In the genomic region with DNA sequence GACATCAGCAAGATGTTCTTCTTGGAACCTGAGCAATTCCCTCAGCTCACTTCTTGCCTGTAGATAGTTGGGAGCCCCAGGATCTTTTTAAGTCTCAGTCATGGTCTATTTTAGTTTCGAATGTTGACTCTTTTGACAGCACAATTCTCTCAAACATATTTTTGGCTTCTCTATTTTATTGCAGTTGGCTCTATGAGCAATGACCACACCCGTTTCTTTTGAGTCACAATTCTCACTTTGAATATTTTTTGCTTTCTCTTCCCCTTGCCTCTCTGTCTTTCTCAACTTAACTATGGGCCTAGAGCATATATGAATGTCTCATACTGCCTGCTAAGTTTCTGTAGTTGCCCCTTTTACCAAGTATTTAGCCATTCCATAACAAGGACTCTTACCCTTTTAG, we compare ENCODE assay signal across 1 cellular context.
TF ChIP-seq lines count a peak whose summit lies in the region.

No MANE protein-coding gene starts in this region.

TF ChIP-seq in GM12878, 131 proteins besides CTCF, POLR2A, EP300 and RAD21 (continued from another document and continues in another):
- TF ChIP-seq, protein P1, sequence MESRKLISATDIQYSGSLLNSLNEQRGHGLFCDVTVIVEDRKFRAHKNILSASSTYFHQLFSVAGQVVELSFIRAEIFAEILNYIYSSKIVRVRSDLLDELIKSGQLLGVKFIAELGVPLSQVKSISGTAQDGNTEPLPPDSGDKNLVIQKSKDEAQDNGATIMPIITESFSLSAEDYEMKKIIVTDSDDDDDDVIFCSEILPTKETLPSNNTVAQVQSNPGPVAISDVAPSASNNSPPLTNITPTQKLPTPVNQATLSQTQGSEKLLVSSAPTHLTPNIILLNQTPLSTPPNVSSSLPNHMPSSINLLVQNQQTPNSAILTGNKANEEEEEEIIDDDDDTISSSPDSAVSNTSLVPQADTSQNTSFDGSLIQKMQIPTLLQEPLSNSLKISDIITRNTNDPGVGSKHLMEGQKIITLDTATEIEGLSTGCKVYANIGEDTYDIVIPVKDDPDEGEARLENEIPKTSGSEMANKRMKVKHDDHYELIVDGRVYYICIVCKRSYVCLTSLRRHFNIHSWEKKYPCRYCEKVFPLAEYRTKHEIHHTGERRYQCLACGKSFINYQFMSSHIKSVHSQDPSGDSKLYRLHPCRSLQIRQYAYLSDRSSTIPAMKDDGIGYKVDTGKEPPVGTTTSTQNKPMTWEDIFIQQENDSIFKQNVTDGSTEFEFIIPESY (IDR thresholded peaks at IDR 0.05), result no peak
- TF ChIP-seq HDGF (IDR thresholded peaks at IDR 0.05) (no peak), CBX5 (IDR thresholded peaks at IDR 0.05; ENCODE audit: low read depth) (no peak), JUNB (IDR thresholded peaks at IDR 0.05) (peak; percentile 98), KLF5 (IDR thresholded peaks at IDR 0.05; ENCODE audit: partially characterized antibody) (no peak), RFX5 (IDR thresholded peaks at IDR 0.05; ENCODE audit: low read depth, low read length) (no peak), NBN (IDR thresholded peaks at IDR 0.05) (no peak), ZSCAN29 (IDR thresholded peaks at IDR 0.05) (no peak), SIN3A (IDR thresholded peaks at IDR 0.05; ENCODE audit: low read depth, low read length) (no peak), GABPA (IDR thresholded peaks at IDR 0.05; ENCODE audit: low read depth) (0 out of 2 replicates have a peak, but pooled peaks have one; percentile 34), RAD51 (IDR thresholded peaks at IDR 0.05) (no peak), TAF1 (IDR thresholded peaks at IDR 0.05; ENCODE audit: borderline replicate concordance, low read depth, low read length) (no peak), SRF (IDR thresholded peaks at IDR 0.05; ENCODE audit: low read depth in 2 of 2, low read length in 2 of 2) (peak in 1 of 2 experiments; percentile 54; a peak in 1 of 4 replicates), MTA2 (IDR thresholded peaks at IDR 0.05; ENCODE audit: low read depth) (no peak), RUNX3 (IDR thresholded peaks at IDR 0.05; ENCODE audit: low read length) (peak; percentile 82), ETV6 (conservative IDR thresholded peaks at IDR 0.05 in 1 of 2, IDR thresholded peaks at IDR 0.05 in 1 of 2; ENCODE audit: borderline replicate concordance in 1 of 2, low read depth in 1 of 2) (no peak; a peak in 1 of 4 replicates), MYC (IDR thresholded peaks at IDR 0.05; ENCODE audit: insufficient read depth, insufficient read length, insufficient replicate concordance, low read length, severe bottlenecking) (no peak), GATAD2B (conservative IDR thresholded peaks at IDR 0.05; ENCODE audit: low read depth) (no peak), STAT1 (conservative IDR thresholded peaks at IDR 0.05) (no peak), IRF4 (IDR thresholded peaks at IDR 0.05; ENCODE audit: low read depth, low read length) (0 out of 2 replicates have a peak, but pooled peaks have one; percentile 45), SUPT20H (IDR thresholded peaks at IDR 0.05; ENCODE audit: borderline replicate concordance, control insufficient read depth, low read depth, low read length) (no peak)
- TF ChIP-seq, protein P2, sequence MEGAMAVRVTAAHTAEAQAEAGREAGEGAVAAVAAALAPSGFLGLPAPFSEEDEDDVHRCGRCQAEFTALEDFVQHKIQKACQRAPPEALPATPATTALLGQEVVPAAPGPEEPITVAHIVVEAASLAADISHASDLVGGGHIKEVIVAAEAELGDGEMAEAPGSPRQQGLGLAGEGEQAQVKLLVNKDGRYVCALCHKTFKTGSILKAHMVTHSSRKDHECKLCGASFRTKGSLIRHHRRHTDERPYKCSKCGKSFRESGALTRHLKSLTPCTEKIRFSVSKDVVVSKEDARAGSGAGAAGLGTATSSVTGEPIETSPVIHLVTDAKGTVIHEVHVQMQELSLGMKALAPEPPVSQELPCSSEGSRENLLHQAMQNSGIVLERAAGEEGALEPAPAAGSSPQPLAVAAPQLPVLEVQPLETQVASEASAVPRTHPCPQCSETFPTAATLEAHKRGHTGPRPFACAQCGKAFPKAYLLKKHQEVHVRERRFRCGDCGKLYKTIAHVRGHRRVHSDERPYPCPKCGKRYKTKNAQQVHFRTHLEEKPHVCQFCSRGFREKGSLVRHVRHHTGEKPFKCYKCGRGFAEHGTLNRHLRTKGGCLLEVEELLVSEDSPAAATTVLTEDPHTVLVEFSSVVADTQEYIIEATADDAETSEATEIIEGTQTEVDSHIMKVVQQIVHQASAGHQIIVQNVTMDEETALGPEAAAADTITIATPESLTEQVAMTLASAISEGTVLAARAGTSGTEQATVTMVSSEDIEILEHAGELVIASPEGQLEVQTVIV (IDR thresholded peaks at IDR 0.05; ENCODE audit: borderline replicate concordance, partially characterized antibody), result no peak
- TF ChIP-seq, protein P3, sequence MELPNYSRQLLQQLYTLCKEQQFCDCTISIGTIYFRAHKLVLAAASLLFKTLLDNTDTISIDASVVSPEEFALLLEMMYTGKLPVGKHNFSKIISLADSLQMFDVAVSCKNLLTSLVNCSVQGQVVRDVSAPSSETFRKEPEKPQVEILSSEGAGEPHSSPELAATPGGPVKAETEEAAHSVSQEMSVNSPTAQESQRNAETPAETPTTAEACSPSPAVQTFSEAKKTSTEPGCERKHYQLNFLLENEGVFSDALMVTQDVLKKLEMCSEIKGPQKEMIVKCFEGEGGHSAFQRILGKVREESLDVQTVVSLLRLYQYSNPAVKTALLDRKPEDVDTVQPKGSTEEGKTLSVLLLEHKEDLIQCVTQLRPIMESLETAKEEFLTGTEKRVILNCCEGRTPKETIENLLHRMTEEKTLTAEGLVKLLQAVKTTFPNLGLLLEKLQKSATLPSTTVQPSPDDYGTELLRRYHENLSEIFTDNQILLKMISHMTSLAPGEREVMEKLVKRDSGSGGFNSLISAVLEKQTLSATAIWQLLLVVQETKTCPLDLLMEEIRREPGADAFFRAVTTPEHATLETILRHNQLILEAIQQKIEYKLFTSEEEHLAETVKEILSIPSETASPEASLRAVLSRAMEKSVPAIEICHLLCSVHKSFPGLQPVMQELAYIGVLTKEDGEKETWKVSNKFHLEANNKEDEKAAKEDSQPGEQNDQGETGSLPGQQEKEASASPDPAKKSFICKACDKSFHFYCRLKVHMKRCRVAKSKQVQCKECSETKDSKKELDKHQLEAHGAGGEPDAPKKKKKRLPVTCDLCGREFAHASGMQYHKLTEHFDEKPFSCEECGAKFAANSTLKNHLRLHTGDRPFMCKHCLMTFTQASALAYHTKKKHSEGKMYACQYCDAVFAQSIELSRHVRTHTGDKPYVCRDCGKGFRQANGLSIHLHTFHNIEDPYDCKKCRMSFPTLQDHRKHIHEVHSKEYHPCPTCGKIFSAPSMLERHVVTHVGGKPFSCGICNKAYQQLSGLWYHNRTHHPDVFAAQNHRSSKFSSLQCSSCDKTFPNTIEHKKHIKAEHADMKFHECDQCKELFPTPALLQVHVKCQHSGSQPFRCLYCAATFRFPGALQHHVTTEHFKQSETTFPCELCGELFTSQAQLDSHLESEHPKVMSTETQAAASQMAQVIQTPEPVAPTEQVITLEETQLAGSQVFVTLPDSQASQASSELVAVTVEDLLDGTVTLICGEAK (IDR thresholded peaks at IDR 0.05; ENCODE audit: borderline replicate concordance), result no peak
- TF ChIP-seq, protein P4, sequence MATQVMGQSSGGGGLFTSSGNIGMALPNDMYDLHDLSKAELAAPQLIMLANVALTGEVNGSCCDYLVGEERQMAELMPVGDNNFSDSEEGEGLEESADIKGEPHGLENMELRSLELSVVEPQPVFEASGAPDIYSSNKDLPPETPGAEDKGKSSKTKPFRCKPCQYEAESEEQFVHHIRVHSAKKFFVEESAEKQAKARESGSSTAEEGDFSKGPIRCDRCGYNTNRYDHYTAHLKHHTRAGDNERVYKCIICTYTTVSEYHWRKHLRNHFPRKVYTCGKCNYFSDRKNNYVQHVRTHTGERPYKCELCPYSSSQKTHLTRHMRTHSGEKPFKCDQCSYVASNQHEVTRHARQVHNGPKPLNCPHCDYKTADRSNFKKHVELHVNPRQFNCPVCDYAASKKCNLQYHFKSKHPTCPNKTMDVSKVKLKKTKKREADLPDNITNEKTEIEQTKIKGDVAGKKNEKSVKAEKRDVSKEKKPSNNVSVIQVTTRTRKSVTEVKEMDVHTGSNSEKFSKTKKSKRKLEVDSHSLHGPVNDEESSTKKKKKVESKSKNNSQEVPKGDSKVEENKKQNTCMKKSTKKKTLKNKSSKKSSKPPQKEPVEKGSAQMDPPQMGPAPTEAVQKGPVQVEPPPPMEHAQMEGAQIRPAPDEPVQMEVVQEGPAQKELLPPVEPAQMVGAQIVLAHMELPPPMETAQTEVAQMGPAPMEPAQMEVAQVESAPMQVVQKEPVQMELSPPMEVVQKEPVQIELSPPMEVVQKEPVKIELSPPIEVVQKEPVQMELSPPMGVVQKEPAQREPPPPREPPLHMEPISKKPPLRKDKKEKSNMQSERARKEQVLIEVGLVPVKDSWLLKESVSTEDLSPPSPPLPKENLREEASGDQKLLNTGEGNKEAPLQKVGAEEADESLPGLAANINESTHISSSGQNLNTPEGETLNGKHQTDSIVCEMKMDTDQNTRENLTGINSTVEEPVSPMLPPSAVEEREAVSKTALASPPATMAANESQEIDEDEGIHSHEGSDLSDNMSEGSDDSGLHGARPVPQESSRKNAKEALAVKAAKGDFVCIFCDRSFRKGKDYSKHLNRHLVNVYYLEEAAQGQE (IDR thresholded peaks at IDR 0.05; ENCODE audit: low read depth, low read length), result no peak
- TF ChIP-seq, protein P5, sequence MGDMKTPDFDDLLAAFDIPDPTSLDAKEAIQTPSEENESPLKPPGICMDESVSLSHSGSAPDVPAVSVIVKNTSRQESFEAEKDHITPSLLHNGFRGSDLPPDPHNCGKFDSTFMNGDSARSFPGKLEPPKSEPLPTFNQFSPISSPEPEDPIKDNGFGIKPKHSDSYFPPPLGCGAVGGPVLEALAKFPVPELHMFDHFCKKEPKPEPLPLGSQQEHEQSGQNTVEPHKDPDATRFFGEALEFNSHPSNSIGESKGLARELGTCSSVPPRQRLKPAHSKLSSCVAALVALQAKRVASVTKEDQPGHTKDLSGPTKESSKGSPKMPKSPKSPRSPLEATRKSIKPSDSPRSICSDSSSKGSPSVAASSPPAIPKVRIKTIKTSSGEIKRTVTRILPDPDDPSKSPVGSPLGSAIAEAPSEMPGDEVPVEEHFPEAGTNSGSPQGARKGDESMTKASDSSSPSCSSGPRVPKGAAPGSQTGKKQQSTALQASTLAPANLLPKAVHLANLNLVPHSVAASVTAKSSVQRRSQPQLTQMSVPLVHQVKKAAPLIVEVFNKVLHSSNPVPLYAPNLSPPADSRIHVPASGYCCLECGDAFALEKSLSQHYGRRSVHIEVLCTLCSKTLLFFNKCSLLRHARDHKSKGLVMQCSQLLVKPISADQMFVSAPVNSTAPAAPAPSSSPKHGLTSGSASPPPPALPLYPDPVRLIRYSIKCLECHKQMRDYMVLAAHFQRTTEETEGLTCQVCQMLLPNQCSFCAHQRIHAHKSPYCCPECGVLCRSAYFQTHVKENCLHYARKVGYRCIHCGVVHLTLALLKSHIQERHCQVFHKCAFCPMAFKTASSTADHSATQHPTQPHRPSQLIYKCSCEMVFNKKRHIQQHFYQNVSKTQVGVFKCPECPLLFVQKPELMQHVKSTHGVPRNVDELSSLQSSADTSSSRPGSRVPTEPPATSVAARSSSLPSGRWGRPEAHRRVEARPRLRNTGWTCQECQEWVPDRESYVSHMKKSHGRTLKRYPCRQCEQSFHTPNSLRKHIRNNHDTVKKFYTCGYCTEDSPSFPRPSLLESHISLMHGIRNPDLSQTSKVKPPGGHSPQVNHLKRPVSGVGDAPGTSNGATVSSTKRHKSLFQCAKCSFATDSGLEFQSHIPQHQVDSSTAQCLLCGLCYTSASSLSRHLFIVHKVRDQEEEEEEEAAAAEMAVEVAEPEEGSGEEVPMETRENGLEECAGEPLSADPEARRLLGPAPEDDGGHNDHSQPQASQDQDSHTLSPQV (IDR thresholded peaks at IDR 0.05), result no peak
- TF ChIP-seq, protein P6, sequence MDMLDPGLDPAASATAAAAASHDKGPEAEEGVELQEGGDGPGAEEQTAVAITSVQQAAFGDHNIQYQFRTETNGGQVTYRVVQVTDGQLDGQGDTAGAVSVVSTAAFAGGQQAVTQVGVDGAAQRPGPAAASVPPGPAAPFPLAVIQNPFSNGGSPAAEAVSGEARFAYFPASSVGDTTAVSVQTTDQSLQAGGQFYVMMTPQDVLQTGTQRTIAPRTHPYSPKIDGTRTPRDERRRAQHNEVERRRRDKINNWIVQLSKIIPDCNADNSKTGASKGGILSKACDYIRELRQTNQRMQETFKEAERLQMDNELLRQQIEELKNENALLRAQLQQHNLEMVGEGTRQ (IDR thresholded peaks at IDR 0.05; ENCODE audit: borderline replicate concordance, low read depth, low read length), result no peak
- TF ChIP-seq, protein P7, sequence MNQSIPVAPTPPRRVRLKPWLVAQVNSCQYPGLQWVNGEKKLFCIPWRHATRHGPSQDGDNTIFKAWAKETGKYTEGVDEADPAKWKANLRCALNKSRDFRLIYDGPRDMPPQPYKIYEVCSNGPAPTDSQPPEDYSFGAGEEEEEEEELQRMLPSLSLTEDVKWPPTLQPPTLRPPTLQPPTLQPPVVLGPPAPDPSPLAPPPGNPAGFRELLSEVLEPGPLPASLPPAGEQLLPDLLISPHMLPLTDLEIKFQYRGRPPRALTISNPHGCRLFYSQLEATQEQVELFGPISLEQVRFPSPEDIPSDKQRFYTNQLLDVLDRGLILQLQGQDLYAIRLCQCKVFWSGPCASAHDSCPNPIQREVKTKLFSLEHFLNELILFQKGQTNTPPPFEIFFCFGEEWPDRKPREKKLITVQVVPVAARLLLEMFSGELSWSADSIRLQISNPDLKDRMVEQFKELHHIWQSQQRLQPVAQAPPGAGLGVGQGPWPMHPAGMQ (IDR thresholded peaks at IDR 0.05; ENCODE audit: borderline replicate concordance), result no peak
- TF ChIP-seq, protein P8, sequence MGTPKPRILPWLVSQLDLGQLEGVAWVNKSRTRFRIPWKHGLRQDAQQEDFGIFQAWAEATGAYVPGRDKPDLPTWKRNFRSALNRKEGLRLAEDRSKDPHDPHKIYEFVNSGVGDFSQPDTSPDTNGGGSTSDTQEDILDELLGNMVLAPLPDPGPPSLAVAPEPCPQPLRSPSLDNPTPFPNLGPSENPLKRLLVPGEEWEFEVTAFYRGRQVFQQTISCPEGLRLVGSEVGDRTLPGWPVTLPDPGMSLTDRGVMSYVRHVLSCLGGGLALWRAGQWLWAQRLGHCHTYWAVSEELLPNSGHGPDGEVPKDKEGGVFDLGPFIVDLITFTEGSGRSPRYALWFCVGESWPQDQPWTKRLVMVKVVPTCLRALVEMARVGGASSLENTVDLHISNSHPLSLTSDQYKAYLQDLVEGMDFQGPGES (IDR thresholded peaks at IDR 0.05), result no peak
- TF ChIP-seq, protein P9, sequence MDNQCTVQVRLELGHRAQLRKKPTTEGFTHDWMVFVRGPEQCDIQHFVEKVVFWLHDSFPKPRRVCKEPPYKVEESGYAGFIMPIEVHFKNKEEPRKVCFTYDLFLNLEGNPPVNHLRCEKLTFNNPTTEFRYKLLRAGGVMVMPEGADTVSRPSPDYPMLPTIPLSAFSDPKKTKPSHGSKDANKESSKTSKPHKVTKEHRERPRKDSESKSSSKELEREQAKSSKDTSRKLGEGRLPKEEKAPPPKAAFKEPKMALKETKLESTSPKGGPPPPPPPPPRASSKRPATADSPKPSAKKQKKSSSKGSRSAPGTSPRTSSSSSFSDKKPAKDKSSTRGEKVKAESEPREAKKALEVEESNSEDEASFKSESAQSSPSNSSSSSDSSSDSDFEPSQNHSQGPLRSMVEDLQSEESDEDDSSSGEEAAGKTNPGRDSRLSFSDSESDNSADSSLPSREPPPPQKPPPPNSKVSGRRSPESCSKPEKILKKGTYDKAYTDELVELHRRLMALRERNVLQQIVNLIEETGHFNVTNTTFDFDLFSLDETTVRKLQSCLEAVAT (IDR thresholded peaks at IDR 0.05), result no peak
